1 cellular context compared by ENCODE assay signal in the genomic region with DNA sequence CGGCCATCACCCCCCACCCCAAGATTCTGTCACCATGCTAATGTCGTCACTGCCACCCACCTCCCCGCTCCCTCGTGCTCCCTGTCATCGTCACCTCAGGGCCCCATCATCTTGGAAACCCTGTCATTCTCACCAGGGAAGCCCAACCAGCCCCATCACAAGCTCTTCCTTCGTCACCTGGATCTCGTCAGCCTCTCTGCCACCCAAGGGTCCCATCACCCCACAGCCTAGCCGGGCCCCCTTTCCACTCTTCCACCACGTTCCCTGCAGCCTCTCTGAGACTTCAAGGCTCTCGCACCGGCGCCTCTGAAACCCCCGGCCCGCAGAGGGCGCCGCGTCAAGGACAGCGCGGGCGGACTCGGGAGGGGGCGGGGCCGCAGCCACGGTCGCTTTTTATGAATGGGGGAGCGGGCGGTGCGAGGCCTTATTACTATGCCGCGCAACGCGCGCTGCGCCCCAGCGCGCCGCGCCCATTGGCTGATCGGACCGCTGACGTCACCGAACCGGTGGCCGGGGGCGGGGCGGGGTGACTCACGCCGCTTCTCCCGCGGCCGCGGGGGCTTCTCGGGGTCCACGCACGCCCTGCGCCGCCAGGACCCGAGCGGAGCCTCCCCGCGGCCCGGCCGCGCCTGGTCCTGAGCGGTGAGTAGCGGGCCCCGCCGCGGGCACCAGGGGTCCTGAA.
TF ChIP-seq lines count a peak whose summit lies in the region.

A gene with protein sequence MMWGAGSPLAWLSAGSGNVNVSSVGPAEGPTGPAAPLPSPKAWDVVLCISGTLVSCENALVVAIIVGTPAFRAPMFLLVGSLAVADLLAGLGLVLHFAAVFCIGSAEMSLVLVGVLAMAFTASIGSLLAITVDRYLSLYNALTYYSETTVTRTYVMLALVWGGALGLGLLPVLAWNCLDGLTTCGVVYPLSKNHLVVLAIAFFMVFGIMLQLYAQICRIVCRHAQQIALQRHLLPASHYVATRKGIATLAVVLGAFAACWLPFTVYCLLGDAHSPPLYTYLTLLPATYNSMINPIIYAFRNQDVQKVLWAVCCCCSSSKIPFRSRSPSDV (plus strand): TSS at position 527 of the 682 bp plus-strand sequence. CDS start 1,177 bp downstream, outside the sequence.

TF ChIP-seq in K562, 482 proteins besides CTCF, POLR2A, EP300 and RAD21 (continued from another document and continues in another):
- TF ChIP-seq, protein P1, sequence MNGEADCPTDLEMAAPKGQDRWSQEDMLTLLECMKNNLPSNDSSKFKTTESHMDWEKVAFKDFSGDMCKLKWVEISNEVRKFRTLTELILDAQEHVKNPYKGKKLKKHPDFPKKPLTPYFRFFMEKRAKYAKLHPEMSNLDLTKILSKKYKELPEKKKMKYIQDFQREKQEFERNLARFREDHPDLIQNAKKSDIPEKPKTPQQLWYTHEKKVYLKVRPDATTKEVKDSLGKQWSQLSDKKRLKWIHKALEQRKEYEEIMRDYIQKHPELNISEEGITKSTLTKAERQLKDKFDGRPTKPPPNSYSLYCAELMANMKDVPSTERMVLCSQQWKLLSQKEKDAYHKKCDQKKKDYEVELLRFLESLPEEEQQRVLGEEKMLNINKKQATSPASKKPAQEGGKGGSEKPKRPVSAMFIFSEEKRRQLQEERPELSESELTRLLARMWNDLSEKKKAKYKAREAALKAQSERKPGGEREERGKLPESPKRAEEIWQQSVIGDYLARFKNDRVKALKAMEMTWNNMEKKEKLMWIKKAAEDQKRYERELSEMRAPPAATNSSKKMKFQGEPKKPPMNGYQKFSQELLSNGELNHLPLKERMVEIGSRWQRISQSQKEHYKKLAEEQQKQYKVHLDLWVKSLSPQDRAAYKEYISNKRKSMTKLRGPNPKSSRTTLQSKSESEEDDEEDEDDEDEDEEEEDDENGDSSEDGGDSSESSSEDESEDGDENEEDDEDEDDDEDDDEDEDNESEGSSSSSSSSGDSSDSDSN (IDR thresholded peaks at IDR 0.05; ENCODE audit: borderline replicate concordance in 1 of 2, low read depth in 2 of 2, low read length in 2 of 2) = peak in 1 of 2 experiments; percentile 49; a peak in 1 of 4 replicates
- TF ChIP-seq BRD4 (IDR thresholded peaks at IDR 0.05) (no peak; the same call in 1 of the 2 replicates), MBD2 (IDR thresholded peaks at IDR 0.05; ENCODE audit: borderline replicate concordance, low read depth) (peak; percentile 26; the same call in 1 of the 2 replicates), NR2C2 (CRISPR knock-in tag; IDR thresholded peaks at IDR 0.05) (no peak), NR2C2 (tag; IDR thresholded peaks at IDR 0.05) (no peak), ZSCAN29 (IDR thresholded peaks at IDR 0.05) (no peak), PCBP2 (IDR thresholded peaks at IDR 0.05; ENCODE audit: low read depth, low read length, poor library complexity, severe bottlenecking) (no peak), NCOA1 (IDR thresholded peaks at IDR 0.05; ENCODE audit: low read depth) (peak; percentile 59; the same call in 1 of the 2 replicates), SP2 (IDR thresholded peaks at IDR 0.05; ENCODE audit: extremely low read depth, low read depth, low read length, poor library complexity, severe bottlenecking) (peak; percentile 7), TAF7 (tag; IDR thresholded peaks at IDR 0.05) (no peak), RBM15 (IDR thresholded peaks at IDR 0.05; ENCODE audit: insufficient read depth, low read length) (no peak), MTA1 (IDR thresholded peaks at IDR 0.05; ENCODE audit: borderline replicate concordance) (peak; percentile 80), CREBBP (IDR thresholded peaks at IDR 0.05; ENCODE audit: low read depth, low read length) (no peak), DDX20 (tag; IDR thresholded peaks at IDR 0.05; ENCODE audit: low read depth) (no peak), ELF4 (CRISPR knock-in tag; IDR thresholded peaks at IDR 0.05) (peak; percentile 86), LARP7 (IDR thresholded peaks at IDR 0.05) (peak; percentile 76), ZNF695 (CRISPR knock-in tag; IDR thresholded peaks at IDR 0.05) (no peak), PRPF4 (IDR thresholded peaks at IDR 0.05; ENCODE audit: insufficient read depth, low read depth, low read length, poor library complexity, severe bottlenecking) (no peak), IFI16 (CRISPR knock-in tag; IDR thresholded peaks at IDR 0.05) (no peak), ASH1L (IDR thresholded peaks at IDR 0.05; ENCODE audit: borderline replicate concordance, low read depth, partially characterized antibody) (no peak), CTBP1 (IDR thresholded peaks at IDR 0.05; ENCODE audit: borderline replicate concordance) (peak; percentile 87), ZNF143 (CRISPR knock-in tag; IDR thresholded peaks at IDR 0.05) (no peak), PCBP1 (IDR thresholded peaks at IDR 0.05; ENCODE audit: low read depth, low read length, poor library complexity, severe bottlenecking) (no peak)
- TF ChIP-seq, protein P2, sequence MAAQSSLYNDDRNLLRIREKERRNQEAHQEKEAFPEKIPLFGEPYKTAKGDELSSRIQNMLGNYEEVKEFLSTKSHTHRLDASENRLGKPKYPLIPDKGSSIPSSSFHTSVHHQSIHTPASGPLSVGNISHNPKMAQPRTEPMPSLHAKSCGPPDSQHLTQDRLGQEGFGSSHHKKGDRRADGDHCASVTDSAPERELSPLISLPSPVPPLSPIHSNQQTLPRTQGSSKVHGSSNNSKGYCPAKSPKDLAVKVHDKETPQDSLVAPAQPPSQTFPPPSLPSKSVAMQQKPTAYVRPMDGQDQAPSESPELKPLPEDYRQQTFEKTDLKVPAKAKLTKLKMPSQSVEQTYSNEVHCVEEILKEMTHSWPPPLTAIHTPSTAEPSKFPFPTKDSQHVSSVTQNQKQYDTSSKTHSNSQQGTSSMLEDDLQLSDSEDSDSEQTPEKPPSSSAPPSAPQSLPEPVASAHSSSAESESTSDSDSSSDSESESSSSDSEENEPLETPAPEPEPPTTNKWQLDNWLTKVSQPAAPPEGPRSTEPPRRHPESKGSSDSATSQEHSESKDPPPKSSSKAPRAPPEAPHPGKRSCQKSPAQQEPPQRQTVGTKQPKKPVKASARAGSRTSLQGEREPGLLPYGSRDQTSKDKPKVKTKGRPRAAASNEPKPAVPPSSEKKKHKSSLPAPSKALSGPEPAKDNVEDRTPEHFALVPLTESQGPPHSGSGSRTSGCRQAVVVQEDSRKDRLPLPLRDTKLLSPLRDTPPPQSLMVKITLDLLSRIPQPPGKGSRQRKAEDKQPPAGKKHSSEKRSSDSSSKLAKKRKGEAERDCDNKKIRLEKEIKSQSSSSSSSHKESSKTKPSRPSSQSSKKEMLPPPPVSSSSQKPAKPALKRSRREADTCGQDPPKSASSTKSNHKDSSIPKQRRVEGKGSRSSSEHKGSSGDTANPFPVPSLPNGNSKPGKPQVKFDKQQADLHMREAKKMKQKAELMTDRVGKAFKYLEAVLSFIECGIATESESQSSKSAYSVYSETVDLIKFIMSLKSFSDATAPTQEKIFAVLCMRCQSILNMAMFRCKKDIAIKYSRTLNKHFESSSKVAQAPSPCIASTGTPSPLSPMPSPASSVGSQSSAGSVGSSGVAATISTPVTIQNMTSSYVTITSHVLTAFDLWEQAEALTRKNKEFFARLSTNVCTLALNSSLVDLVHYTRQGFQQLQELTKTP (IDR thresholded peaks at IDR 0.05; ENCODE audit: low read depth in 1 of 2, partially characterized antibody in 2 of 2) = peak in 1 of 2 experiments; percentile 16
- TF ChIP-seq, protein P3, sequence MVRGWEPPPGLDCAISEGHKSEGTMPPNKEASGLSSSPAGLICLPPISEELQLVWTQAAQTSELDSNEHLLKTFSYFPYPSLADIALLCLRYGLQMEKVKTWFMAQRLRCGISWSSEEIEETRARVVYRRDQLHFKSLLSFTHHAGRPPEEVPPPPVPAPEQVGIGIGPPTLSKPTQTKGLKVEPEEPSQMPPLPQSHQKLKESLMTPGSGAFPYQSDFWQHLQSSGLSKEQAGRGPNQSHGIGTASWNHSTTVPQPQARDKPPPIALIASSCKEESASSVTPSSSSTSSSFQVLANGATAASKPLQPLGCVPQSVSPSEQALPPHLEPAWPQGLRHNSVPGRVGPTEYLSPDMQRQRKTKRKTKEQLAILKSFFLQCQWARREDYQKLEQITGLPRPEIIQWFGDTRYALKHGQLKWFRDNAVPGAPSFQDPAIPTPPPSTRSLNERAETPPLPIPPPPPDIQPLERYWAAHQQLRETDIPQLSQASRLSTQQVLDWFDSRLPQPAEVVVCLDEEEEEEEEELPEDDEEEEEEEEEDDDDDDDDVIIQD (CRISPR knock-in tag; IDR thresholded peaks at IDR 0.05) = no peak
- TF ChIP-seq, protein P4, sequence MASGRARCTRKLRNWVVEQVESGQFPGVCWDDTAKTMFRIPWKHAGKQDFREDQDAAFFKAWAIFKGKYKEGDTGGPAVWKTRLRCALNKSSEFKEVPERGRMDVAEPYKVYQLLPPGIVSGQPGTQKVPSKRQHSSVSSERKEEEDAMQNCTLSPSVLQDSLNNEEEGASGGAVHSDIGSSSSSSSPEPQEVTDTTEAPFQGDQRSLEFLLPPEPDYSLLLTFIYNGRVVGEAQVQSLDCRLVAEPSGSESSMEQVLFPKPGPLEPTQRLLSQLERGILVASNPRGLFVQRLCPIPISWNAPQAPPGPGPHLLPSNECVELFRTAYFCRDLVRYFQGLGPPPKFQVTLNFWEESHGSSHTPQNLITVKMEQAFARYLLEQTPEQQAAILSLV (tag; IDR thresholded peaks at IDR 0.05) = no peak; the same call in 1 of the 2 replicates
- TF ChIP-seq, protein P5, sequence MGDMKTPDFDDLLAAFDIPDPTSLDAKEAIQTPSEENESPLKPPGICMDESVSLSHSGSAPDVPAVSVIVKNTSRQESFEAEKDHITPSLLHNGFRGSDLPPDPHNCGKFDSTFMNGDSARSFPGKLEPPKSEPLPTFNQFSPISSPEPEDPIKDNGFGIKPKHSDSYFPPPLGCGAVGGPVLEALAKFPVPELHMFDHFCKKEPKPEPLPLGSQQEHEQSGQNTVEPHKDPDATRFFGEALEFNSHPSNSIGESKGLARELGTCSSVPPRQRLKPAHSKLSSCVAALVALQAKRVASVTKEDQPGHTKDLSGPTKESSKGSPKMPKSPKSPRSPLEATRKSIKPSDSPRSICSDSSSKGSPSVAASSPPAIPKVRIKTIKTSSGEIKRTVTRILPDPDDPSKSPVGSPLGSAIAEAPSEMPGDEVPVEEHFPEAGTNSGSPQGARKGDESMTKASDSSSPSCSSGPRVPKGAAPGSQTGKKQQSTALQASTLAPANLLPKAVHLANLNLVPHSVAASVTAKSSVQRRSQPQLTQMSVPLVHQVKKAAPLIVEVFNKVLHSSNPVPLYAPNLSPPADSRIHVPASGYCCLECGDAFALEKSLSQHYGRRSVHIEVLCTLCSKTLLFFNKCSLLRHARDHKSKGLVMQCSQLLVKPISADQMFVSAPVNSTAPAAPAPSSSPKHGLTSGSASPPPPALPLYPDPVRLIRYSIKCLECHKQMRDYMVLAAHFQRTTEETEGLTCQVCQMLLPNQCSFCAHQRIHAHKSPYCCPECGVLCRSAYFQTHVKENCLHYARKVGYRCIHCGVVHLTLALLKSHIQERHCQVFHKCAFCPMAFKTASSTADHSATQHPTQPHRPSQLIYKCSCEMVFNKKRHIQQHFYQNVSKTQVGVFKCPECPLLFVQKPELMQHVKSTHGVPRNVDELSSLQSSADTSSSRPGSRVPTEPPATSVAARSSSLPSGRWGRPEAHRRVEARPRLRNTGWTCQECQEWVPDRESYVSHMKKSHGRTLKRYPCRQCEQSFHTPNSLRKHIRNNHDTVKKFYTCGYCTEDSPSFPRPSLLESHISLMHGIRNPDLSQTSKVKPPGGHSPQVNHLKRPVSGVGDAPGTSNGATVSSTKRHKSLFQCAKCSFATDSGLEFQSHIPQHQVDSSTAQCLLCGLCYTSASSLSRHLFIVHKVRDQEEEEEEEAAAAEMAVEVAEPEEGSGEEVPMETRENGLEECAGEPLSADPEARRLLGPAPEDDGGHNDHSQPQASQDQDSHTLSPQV (IDR thresholded peaks at IDR 0.05) = peak; percentile 19; the same call in 1 of the 2 replicates
- TF ChIP-seq, protein P6, sequence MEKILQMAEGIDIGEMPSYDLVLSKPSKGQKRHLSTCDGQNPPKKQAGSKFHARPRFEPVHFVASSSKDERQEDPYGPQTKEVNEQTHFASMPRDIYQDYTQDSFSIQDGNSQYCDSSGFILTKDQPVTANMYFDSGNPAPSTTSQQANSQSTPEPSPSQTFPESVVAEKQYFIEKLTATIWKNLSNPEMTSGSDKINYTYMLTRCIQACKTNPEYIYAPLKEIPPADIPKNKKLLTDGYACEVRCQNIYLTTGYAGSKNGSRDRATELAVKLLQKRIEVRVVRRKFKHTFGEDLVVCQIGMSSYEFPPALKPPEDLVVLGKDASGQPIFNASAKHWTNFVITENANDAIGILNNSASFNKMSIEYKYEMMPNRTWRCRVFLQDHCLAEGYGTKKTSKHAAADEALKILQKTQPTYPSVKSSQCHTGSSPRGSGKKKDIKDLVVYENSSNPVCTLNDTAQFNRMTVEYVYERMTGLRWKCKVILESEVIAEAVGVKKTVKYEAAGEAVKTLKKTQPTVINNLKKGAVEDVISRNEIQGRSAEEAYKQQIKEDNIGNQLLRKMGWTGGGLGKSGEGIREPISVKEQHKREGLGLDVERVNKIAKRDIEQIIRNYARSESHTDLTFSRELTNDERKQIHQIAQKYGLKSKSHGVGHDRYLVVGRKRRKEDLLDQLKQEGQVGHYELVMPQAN (IDR thresholded peaks at IDR 0.05; ENCODE audit: borderline replicate concordance) = peak; percentile 77
- TF ChIP-seq, protein P7, sequence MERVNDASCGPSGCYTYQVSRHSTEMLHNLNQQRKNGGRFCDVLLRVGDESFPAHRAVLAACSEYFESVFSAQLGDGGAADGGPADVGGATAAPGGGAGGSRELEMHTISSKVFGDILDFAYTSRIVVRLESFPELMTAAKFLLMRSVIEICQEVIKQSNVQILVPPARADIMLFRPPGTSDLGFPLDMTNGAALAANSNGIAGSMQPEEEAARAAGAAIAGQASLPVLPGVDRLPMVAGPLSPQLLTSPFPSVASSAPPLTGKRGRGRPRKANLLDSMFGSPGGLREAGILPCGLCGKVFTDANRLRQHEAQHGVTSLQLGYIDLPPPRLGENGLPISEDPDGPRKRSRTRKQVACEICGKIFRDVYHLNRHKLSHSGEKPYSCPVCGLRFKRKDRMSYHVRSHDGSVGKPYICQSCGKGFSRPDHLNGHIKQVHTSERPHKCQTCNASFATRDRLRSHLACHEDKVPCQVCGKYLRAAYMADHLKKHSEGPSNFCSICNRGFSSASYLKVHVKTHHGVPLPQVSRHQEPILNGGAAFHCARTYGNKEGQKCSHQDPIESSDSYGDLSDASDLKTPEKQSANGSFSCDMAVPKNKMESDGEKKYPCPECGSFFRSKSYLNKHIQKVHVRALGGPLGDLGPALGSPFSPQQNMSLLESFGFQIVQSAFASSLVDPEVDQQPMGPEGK (CRISPR knock-in tag; IDR thresholded peaks at IDR 0.05; ENCODE audit: borderline replicate concordance) = no peak
- TF ChIP-seq, protein P8, sequence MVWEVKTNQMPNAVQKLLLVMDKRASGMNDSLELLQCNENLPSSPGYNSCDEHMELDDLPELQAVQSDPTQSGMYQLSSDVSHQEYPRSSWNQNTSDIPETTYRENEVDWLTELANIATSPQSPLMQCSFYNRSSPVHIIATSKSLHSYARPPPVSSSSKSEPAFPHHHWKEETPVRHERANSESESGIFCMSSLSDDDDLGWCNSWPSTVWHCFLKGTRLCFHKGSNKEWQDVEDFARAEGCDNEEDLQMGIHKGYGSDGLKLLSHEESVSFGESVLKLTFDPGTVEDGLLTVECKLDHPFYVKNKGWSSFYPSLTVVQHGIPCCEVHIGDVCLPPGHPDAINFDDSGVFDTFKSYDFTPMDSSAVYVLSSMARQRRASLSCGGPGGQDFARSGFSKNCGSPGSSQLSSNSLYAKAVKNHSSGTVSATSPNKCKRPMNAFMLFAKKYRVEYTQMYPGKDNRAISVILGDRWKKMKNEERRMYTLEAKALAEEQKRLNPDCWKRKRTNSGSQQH (CRISPR knock-in tag; IDR thresholded peaks at IDR 0.05) = peak; percentile 57; the same call in 1 of the 2 replicates
